ENCODE assay signal across 8 cellular contexts in the genomic region with DNA sequence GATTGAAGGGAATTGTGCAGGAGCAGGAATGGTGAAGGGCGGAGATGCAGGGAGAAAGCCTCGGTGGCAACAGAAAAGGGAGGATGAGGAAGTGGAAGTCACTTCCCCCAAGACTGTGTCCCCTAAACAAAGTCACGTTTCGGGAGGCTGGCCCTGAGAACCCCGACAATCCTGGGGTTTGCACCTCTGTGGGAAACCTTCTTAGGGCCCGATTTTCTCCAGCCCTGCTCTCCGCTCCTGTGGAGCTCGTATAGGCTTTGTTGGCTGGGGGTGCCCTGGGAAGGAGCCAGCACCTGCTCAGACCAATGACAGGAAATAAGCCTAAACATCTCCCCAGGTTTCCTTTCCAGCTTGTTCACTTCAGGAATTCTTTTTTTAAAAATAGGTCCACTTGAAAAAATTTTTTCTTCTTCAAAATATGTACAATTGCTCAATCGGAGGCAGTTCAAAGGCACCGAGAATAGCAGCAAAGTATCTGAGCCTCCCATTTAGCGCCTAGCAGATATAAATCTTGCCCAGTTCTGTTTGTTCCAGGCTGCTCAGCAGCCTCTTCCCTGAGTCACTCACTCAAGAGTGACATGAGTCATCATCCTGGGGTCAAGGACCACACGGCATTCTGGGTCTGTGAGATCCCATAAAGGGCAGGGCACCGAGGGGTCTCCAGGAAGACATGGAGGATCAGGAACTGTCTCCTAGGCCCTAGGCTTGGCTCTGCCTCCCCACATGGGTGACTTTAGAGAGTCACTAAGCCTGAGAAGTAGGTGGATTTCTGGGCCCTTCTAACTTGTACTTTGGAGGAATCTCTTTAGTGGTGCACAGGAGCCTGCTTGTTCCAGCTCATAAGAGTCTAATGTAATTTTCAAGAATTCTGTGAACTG. TPM values are rescaled to one million over a fixed set of nuclear protein-coding genes. Genes with fewer than 3 reads are reported as not detected.
DNase-seq lines count a peak whose midpoint lies in the region; ATAC-seq and TF ChIP-seq lines count a peak whose summit lies in the region.

No MANE protein-coding gene starts in this region.

- H3K4me3 ChIP-seq in body of pancreas (no peak overlapping the region), mesodermal cell (ENCODE audit: extremely low read depth, insufficient read depth, low read length, poor library complexity, severe bottlenecking) (no peak overlapping the region), vagina (no peak overlapping the region)

- ATAC-seq in body of pancreas (peak; percentile 33), GM18870 (IDR thresholded peaks at IDR 0.05; ENCODE audit: unreplicated experiment) (no peak)

- WGBS in body of pancreas, 2 donors = 54 to 59% methylated on average over 11 to 13 of the region's 13 CpGs
- WGBS in mesodermal cell (ENCODE audit: insufficient coverage in 2 of 2), 2 experiments = 77 to 81% methylated on average over 10 of the region's 13 CpGs

- DNase-seq in ACHN (peak; percentile 68), HS-5 (ENCODE audit: low read depth) (peak; percentile 70), body of pancreas (peak in 2 of 4 donors; percentile 16 to 49), vagina (ENCODE audit: extremely low spot score in 2 of 2) (no peak)
- DNase-seq in stimulated activated CD4-positive, alpha-beta T cell treated with anti-CD3 and anti-CD28 coated beads, Interleukin-15, amount 100 ng/mL, for 24 hours = no peak
- no peak for DNase-seq in activated naive CD4-positive, alpha-beta T cell treated with Interleukin-2 at 50 U/mL for 16 hours

- intact Hi-C loops in body of pancreas (cut with DNase I) = loop anchor here (10.0 kb wide), 1 partner anchor 255 kb away; no protein-coding TSS in a partner anchor
- intact Hi-C loops in vagina (cut with DNase I) = no loop called here

- in situ Hi-C loops in ACHN (cut with HindIII; ENCODE audit: low pct_ligation_motif_present, low pct_unique_long_range_greater_than_20kb, low sequenced_read_pairs) = no loop called here

- no peak for TF ChIP-seq POLR2A in body of pancreas (IDR thresholded peaks at IDR 0.05)
- no peak for TF ChIP-seq POLR2A in vagina (IDR thresholded peaks at IDR 0.05)

- H3K36me3 ChIP-seq in body of pancreas (replicated peaks in 1 of 2; ENCODE audit: insufficient read depth in 1 of 2, low read depth in 2 of 2) = no peaks in the 10 kb centered on the region
- H3K36me3 ChIP-seq in mesodermal cell (ENCODE audit: control insufficient read depth, insufficient read depth, low read length) = no peaks in the 10 kb centered on the region
- no peaks in the 10 kb centered on the region for H3K36me3 ChIP-seq in vagina

- H3K27ac ChIP-seq in body of pancreas (peak overlapping the region in 2 of 4 donors; percentile 39 to 42), mesodermal cell (ENCODE audit: low read depth, low read length, severe bottlenecking) (peak overlapping the region; percentile 78), vagina (peak overlapping the region; percentile 82)

- H3K27me3 ChIP-seq in body of pancreas = no peaks in the 10 kb centered on the region
- H3K27me3 ChIP-seq in vagina = no peaks in the 10 kb centered on the region

- no peaks in the 10 kb centered on the region for H3K9me3 ChIP-seq in body of pancreas
- no peaks in the 10 kb centered on the region for H3K9me3 ChIP-seq in mesodermal cell (ENCODE audit: control insufficient read depth, low read length)
- H3K9me3 ChIP-seq in vagina = no peaks in the 10 kb centered on the region

- TF ChIP-seq CTCF in body of pancreas (IDR thresholded peaks at IDR 0.05) = no peak
- TF ChIP-seq CTCF in vagina (IDR thresholded peaks at IDR 0.05) = no peak

- H3K4me1 ChIP-seq in body of pancreas (peaks cover 5% of the 10 kb centered on the region), mesodermal cell (ENCODE audit: control insufficient read depth, insufficient read depth, low read length, poor library complexity, severe bottlenecking) (peaks cover 43% of the 10 kb centered on the region), vagina (peaks cover 59% of the 10 kb centered on the region)

RNA-seq across cellular contexts. Expression of gene IRAG1, which starts 34.0 kb away (rescaled TPM):
- 10 to 100 TPM in 1 of 2 donors, 1 to 10 TPM in 1; 1.6 to 10.1 TPM for total RNA-seq in body of pancreas
- 7.7 TPM for polyA plus RNA-seq in mesodermal cell (2013, experiment 1 of 2)
- polyA plus RNA-seq in mesodermal cell (2013, experiment 2 of 2) = 6.5 TPM
- 18.2 TPM for total RNA-seq in vagina

Comparison
In these comparisons a context has a peak if more than half of its experiments do, and no peak if none do; other contexts are left out.
1. DNase-seq: peak in ACHN (single experiment) and HS-5 (single experiment); none in vagina (0 of 2), stimulated activated CD4-positive, alpha-beta T cell treated with anti-CD3 and anti-CD28 coated beads, Interleukin-15, amount 100 ng/mL, for 24 hours (single experiment) and activated naive CD4-positive, alpha-beta T cell treated with Interleukin-2 at 50 U/mL for 16 hours (single experiment).